In the genomic region with DNA sequence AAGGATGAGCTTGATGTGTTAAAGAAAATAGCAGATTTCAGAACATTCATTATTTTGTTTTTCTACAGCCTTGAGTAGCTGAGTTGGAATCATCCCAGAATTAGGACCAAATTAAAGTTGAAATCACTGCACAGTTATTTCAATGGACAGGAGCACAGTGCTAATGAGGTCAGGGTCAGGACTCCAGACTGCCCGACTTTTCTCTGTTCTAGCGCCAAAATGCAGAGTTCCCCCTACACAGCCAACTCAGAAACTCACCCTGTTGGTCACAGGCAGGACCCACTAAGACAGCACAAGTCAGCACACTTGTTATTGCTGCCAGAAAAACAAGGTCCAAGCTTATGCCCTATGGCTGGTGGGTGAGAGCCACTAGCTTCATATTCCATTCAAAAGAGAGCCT, we compare ENCODE assay signal across 1 cellular context.
TF ChIP-seq lines count a peak whose summit lies in the region.

No MANE protein-coding gene starts in this region.

TF ChIP-seq in H1, 55 proteins besides CTCF, POLR2A, EP300 and RAD21 (continued from another document):
- TF ChIP-seq ZNF274 (IDR thresholded peaks at IDR 0.05; ENCODE audit: borderline replicate concordance, extremely low read depth, low read length) (no peak), POLR2AphosphoS5 (IDR thresholded peaks at IDR 0.05; ENCODE audit: low read depth, low read length) (no peak), CTBP2 (IDR thresholded peaks at IDR 0.05; ENCODE audit: borderline replicate concordance, insufficient read depth, insufficient read length, low read length) (no peak), TCF12 (IDR thresholded peaks at IDR 0.05; ENCODE audit: low read depth, low read length) (no peak)
